Comparison of ENCODE assay signal across 8 cellular contexts in the genomic region with DNA sequence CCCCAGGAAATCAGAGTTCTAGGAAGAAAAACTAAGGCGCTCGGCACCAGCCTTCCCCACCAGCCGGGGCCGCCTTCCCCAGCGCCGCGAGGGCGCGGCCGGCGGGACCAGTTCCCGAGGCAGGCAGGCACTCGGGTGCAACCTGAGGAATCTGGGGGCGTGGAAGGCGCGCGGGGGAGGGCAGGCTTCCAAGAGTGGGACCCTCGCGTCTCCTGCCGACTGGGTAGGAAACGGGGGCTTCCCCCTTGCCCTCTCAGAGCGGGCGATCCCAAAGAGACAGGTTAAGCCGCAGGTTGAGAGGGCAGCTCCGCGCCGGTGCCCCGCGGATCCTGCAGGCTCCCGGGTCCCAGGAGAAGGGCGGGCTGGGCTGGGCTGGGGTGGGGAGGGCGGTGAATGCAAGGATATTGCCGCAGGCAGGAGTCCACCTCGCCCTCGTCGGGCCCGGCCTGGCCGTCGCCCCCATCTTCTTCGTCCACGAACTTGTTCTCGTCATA. TPM values are rescaled to one million over a fixed set of nuclear protein-coding genes. Genes with fewer than 3 reads are reported as not detected.
DNase-seq lines count a peak whose midpoint lies in the region; ATAC-seq and TF ChIP-seq lines count a peak whose summit lies in the region.

No MANE protein-coding gene starts in this region.

- TF ChIP-seq CTCF in A673 (conservative IDR thresholded peaks at IDR 0.05; ENCODE audit: low read depth, low read length): no peak
- TF ChIP-seq CTCF in epithelial cell of proximal tubule (conservative IDR thresholded peaks at IDR 0.05; ENCODE audit: low read depth, low read length): no peak
- TF ChIP-seq CTCF in upper lobe of left lung (IDR thresholded peaks at IDR 0.05): peak in 2 of 6 experiments; percentile 9 to 13

- H3K4me3 ChIP-seq in A673 (ENCODE audit: low read depth, low read length, poor library complexity, severe bottlenecking) (peak overlapping the region; percentile 76), HUES64 (ENCODE audit: low read length) (peak overlapping the region; percentile 75), epithelial cell of proximal tubule (ENCODE audit: low read depth, low read length) (peak overlapping the region; percentile 75), upper lobe of left lung (peak overlapping the region; percentile 83 to 93 (median 90))

- intact Hi-C loops in A673 (cut with micrococcal nuclease; ENCODE audit: unreplicated experiment): loop anchor here (5.0 kb wide), 1 partner anchor 402 kb away; a partner anchor contains a TSS

- H3K27ac ChIP-seq in A673 (ENCODE audit: low read depth, low read length, poor library complexity, severe bottlenecking): peak overlapping the region; percentile 88
- H3K27ac ChIP-seq in HUES64 (ENCODE audit: low read depth, low read length): peak overlapping the region; percentile 87
- peak overlapping the region; percentile 98 to 99 (median 98) for H3K27ac ChIP-seq in upper lobe of left lung

- DNase-seq in A673 (ENCODE audit: low spot score): no peak
- peak; percentile 67 for DNase-seq in activated CD8-positive, alpha-beta memory T cell treated with anti-CD3 and anti-CD28 coated beads, Interleukin-2, amount 50 U/mL, for 48 hours
- DNase-seq in epithelial cell of proximal tubule (ENCODE audit: low read depth): no peak
- peak; percentile 48 for DNase-seq in myocyte (ENCODE audit: low read depth)
- peak; percentile 47 to 92 for DNase-seq in upper lobe of left lung
- DNase-seq in NCI-H128 (lab: John Stamatoyannopoulos, UW; ENCODE audit: unreplicated experiment): no peak

- CTCF ChIA-PET in A673 (lab: Charles Lee): interaction anchor here (0.8 kb wide), 1 partner anchor 50 kb away, joined by 4 read pairs; no protein-coding TSS in a partner anchor

- under 1% methylated on average over 42 of the region's 42 CpGs for WGBS in HUES64
- WGBS in upper lobe of left lung, 2 donors: 0 to 4% methylated on average over 9 to 26 of the region's 42 CpGs

- peak overlapping the region; percentile 82 for H3K9ac ChIP-seq in HUES64 (ENCODE audit: low read depth, low read length)

- no peak for TF ChIP-seq POLR2A in upper lobe of left lung (IDR thresholded peaks at IDR 0.05)

- TF ChIP-seq EP300 in upper lobe of left lung (IDR thresholded peaks at IDR 0.05): no peak

- peaks cover 19% of the 10 kb centered on the region for H3K36me3 ChIP-seq in A673 (ENCODE audit: insufficient read depth, low read length, poor library complexity, severe bottlenecking)
- H3K36me3 ChIP-seq in HUES64 (ENCODE audit: insufficient read depth, low read length): peaks cover 9% of the 10 kb centered on the region
- H3K36me3 ChIP-seq in upper lobe of left lung: peaks cover 0 to 16% (median 2%) of the 10 kb centered on the region in 4 donors

- no peaks in the 10 kb centered on the region for H3K27me3 ChIP-seq in A673 (replicated peaks; ENCODE audit: insufficient read depth, low read depth, low read length, poor library complexity)
- H3K27me3 ChIP-seq in HUES64 (ENCODE audit: insufficient read depth, low read length): peaks cover 23% of the 10 kb centered on the region
- no peaks in the 10 kb centered on the region for H3K27me3 ChIP-seq in upper lobe of left lung

- ATAC-seq in GM19043 (IDR thresholded peaks at IDR 0.05; ENCODE audit: low read depth, unreplicated experiment): peak; percentile 1
- peak; percentile 67 to 71 for ATAC-seq in upper lobe of left lung (ENCODE audit: low FRiP score in 2 of 2)

- no peaks in the 10 kb centered on the region for H3K9me3 ChIP-seq in A673 (ENCODE audit: low read depth, low read length, poor library complexity, severe bottlenecking)
- H3K9me3 ChIP-seq in HUES64 (ENCODE audit: insufficient read depth, low read depth, low read length): no peaks in the 10 kb centered on the region
- H3K9me3 ChIP-seq in upper lobe of left lung: no peaks in the 10 kb centered on the region

- no TSS peak for BruUV-seq in A673 (replicated peaks; lab: Mats Ljungman, UMichigan)

- POLR2A ChIA-PET in A673 (lab: Charles Lee; ENCODE audit: low non-redundant PET): interaction anchor here (0.8 kb wide), 1 partner anchor 104 kb away, joined by 5 read pairs; no protein-coding TSS in a partner anchor

- H3K4me1 ChIP-seq in A673 (ENCODE audit: insufficient read depth, low read length, poor library complexity, severe bottlenecking) (peaks cover 28% of the 10 kb centered on the region), HUES64 (ENCODE audit: insufficient read depth, low read length) (peaks cover 32% of the 10 kb centered on the region), upper lobe of left lung (peaks cover 33 to 48% (median 44%) of the 10 kb centered on the region in 4 donors)

RNA-seq across cellular contexts. Expression of a gene that starts 0.4 kb away (rescaled TPM):
- total RNA-seq in A673 (2021) (138 and 158 TPM in 2 replicates), epithelial cell of proximal tubule (94.4 and 127 TPM in 2 replicates), myocyte (74.5 and 76.0 TPM in 2 replicates), upper lobe of left lung (100 to 1,000 TPM in 4 of 6 donors, 10 to 100 TPM in 2; 28.3 to 193 (median 109) TPM)
- 92.0 TPM for polyA plus RNA-seq in HUES64 (2013, experiment 1 of 2)
- 98.6 TPM for polyA plus RNA-seq in HUES64 (2013, experiment 2 of 2)
- 206 TPM for polyA plus RNA-seq in myocyte (2012)

RNA-seq across cellular contexts. Expression of a gene that starts 18.0 kb away (rescaled TPM):
- total RNA-seq in A673 (2021) (not detected in 2 replicates), epithelial cell of proximal tubule (not detected in 2 replicates), myocyte (not detected in 2 replicates), upper lobe of left lung (1 to 10 TPM in 3 of 6 donors, under 1 TPM in 3; 0.20 to 5.6 (median 1.9) TPM)
- not detected for polyA plus RNA-seq in HUES64 (2013, experiment 1 of 2)
- polyA plus RNA-seq in HUES64 (2013, experiment 2 of 2): not detected
- polyA plus RNA-seq in myocyte (2012): 0.04 TPM

RNA-seq across cellular contexts. Expression of a gene that starts 44.9 kb away (rescaled TPM):
- total RNA-seq in A673 (2021): not detected in 2 replicates
- not detected for polyA plus RNA-seq in HUES64 (2013, experiment 1 of 2)
- not detected for polyA plus RNA-seq in HUES64 (2013, experiment 2 of 2)
- 25.6 and 32.0 TPM in 2 replicates for total RNA-seq in epithelial cell of proximal tubule
- total RNA-seq in myocyte: 0.10 TPM in 1 of 2 replicates, not detected in the other
- polyA plus RNA-seq in myocyte (2012): 12.4 TPM
- 100 to 1,000 TPM in 4 of 6 donors, 10 to 100 TPM in 2; 68.5 to 202 (median 143) TPM for total RNA-seq in upper lobe of left lung

Comparison
In these comparisons a context has a peak if more than half of its experiments do, and no peak if none do; other contexts are left out.
1. DNase-seq: peak in activated CD8-positive, alpha-beta memory T cell treated with anti-CD3 and anti-CD28 coated beads, Interleukin-2, amount 50 U/mL, for 48 hours (single experiment), myocyte (single experiment) and upper lobe of left lung (2 of 2); none in A673 (single experiment), epithelial cell of proximal tubule (single experiment) and NCI-H128 (single experiment).
2. RNA of a gene that starts 44.9 kb away (total RNA-seq): 68.5 to 202 TPM in upper lobe of left lung and 25.6 to 32.0 TPM in epithelial cell of proximal tubule; 0.10 TPM in myocyte and not detected in A673; every median in the first group is over 10 times any median in the second.
3. Peak in every context shown above with its lines, with median percentiles within 50 percentile points of each other: H3K27ac ChIP-seq and H3K4me3 ChIP-seq.